9 cellular contexts compared by ENCODE assay signal in the genomic region with DNA sequence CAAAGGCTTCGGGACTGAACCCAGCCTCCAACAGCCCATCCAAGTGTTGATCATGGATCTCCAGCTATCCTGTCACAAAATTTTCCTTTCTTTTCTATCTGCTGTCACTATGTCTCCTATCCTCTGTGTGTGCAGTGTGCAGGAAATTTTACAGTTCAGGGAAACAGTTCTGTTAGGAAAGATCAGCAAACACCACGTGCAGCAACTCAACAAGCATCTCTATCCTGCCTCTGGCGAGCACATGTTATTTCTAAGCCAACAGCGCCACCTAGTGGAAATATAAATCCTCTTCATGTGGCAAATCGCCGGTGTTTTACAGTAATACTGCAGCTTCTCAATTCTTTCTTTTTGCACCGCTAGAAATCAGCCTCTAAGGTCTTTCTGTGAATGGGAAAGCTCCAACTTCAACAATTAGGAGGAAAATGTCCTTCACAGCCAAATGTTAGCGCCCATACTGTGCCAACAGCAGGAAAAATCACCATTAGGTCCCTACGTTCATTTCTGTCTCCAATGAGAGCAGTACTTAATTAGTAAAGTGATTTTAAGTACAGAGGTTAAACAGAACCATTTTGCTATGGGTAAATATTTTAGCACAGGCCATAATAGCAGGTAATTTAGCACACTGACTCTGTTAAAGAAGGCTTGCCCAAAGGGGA. TPM values are rescaled to one million over a fixed set of nuclear protein-coding genes. Genes with fewer than 3 reads are reported as not detected.
DNase-seq lines count a peak whose midpoint lies in the region; ATAC-seq and TF ChIP-seq lines count a peak whose summit lies in the region.
"Had no signal": no experiment of that assay in that cellular context is flagged by ENCODE, and none has a peak within 500 bp of the region (broad histone marks: within the 10 kb centered on the region; RNA-seq: fewer than 3 reads in every experiment).

No MANE protein-coding gene starts in this region.

- H3K9me3 Mint-ChIP-seq in activated CD8-positive, alpha-beta memory T cell treated with anti-CD3 and anti-CD28 coated beads, Interleukin-2, amount 10 ng/mL, durations not matched to agents 7 days and 5 days (ENCODE audit: low read depth): peaks cover 17% of the 10 kb centered on the region

- DNase-seq in Caki2 (ENCODE audit: low read depth): peak; percentile 54
- DNase-seq in HUDEP-2 (lab: John Stamatoyannopoulos, UW; ENCODE audit: unreplicated experiment in 76 of 76): peak in 53 of 76 experiments; percentile 4 to 85 (median 57)
- DNase-seq in NCI-H82 treated with DMSO at 0.1 percent for 48 hours (lab: John Stamatoyannopoulos, UW; ENCODE audit: unreplicated experiment): peak; percentile 65
- peak; percentile 66 for DNase-seq in activated CD8-positive, alpha-beta memory T cell treated with anti-CD3 and anti-CD28 coated beads, Interleukin-2, amount 10 ng/mL, durations not matched to agents 7 days and 5 days
- peak; percentile 59 to 87 for DNase-seq in fibroblast of lung (ENCODE audit: low read depth in 2 of 2)
- peak in 1 of 2 donors; percentile 64 for DNase-seq in upper lobe of left lung

- peak; percentile 58 to 61 for TF ChIP-seq CTCF in fibroblast of lung (conservative IDR thresholded peaks at IDR 0.05 in 1 of 2, IDR thresholded peaks at IDR 0.05 in 1 of 2; ENCODE audit: low read depth in 1 of 2, low read length in 2 of 2)
- TF ChIP-seq CTCF in neural cell (IDR thresholded peaks at IDR 0.05; ENCODE audit: poor library complexity, severe bottlenecking): peak; percentile 80
- TF ChIP-seq CTCF in upper lobe of left lung (IDR thresholded peaks at IDR 0.05): peak; percentile 61 to 92 (median 80)

- in situ Hi-C loops in Caki2 (cut with HindIII; ENCODE audit: low pct_unique_long_range_greater_than_20kb, low sequenced_read_pairs): no loop called here

- H3K9me3 ChIP-seq in fibroblast of lung (ENCODE audit: control insufficient read depth, insufficient read depth, low read depth, low read length): no peaks in the 10 kb centered on the region
- no peaks in the 10 kb centered on the region for H3K9me3 ChIP-seq in neural cell (ENCODE audit: low read length)
- peaks cover 0 to 8% (median 3%) of the 10 kb centered on the region in 4 donors for H3K9me3 ChIP-seq in upper lobe of left lung
- H3K9me3 ChIP-seq: SJSA1 had no signal

- H3K79me2 ChIP-seq in fibroblast of lung (ENCODE audit: control insufficient read depth, insufficient read depth, low read length): no peaks in the 10 kb centered on the region
- no peaks in the 10 kb centered on the region for H3K79me2 ChIP-seq in neural cell (replicated peaks; ENCODE audit: insufficient read depth, low read length)

- no peak overlapping the region for H3K4me2 ChIP-seq in fibroblast of lung (ENCODE audit: extremely low read depth, insufficient read depth, low read length)
- no peak overlapping the region for H3K4me2 ChIP-seq in neural cell (ENCODE audit: low read length)

- H3K9ac ChIP-seq in fibroblast of lung (ENCODE audit: insufficient read depth, low read length) (no peak overlapping the region), neural cell (ENCODE audit: low read length) (no peak overlapping the region)

- peak; percentile 84 for TF ChIP-seq RAD21 in neural cell (conservative IDR thresholded peaks at IDR 0.05)

- H3F3A ChIP-seq in neural cell (ENCODE audit: insufficient read depth, low read length, poor library complexity, severe bottlenecking): no peaks in the 10 kb centered on the region

- H3K27me3 ChIP-seq in fibroblast of lung (ENCODE audit: control insufficient read depth, insufficient read depth, low read length) (no peaks in the 10 kb centered on the region), neural cell (ENCODE audit: insufficient read depth, low read depth, low read length) (no peaks in the 10 kb centered on the region), upper lobe of left lung (no peaks in the 10 kb centered on the region)

- H4K20me1 ChIP-seq in fibroblast of lung (ENCODE audit: control insufficient read depth, extremely low read depth, insufficient read depth, low read length) (no peaks in the 10 kb centered on the region), neural cell (ENCODE audit: insufficient read depth) (no peaks in the 10 kb centered on the region)

- peaks cover 10% of the 10 kb centered on the region for H3K36me3 Mint-ChIP-seq in activated CD8-positive, alpha-beta memory T cell treated with anti-CD3 and anti-CD28 coated beads, Interleukin-2, amount 10 ng/mL, durations not matched to agents 7 days and 5 days

- no peak overlapping the region for H3K4me3 ChIP-seq in fibroblast of lung (replicated peaks in 1 of 4; ENCODE audit: control extremely low read depth in 1 of 4, insufficient read depth in 1 of 4, low read depth in 3 of 4, low read length in 4 of 4)
- H3K4me3 ChIP-seq in neural cell (ENCODE audit: low read length): no peak overlapping the region
- H3K4me3 ChIP-seq in upper lobe of left lung: no peak overlapping the region
- H3K4me3 ChIP-seq: SJSA1 had no signal

- H3K27ac ChIP-seq in fibroblast of lung (ENCODE audit: insufficient read depth, low read length) (no peak overlapping the region), neural cell (ENCODE audit: low read length) (no peak overlapping the region), upper lobe of left lung (no peak overlapping the region)
- H3K27ac ChIP-seq: SJSA1 had no signal

- TF ChIP-seq POLR2A in upper lobe of left lung (IDR thresholded peaks at IDR 0.05): no peak

- peaks cover 1% of the 10 kb centered on the region for H3K4me1 Mint-ChIP-seq in activated CD8-positive, alpha-beta memory T cell treated with anti-CD3 and anti-CD28 coated beads, Interleukin-2, amount 10 ng/mL, durations not matched to agents 7 days and 5 days

- ATAC-seq in activated CD8-positive, alpha-beta memory T cell treated with anti-CD3 and anti-CD28 coated beads, Interleukin-2, amount 10 ng/mL, durations not matched to agents 7 days and 5 days: peak; percentile 53
- peak; percentile 65 to 66 for ATAC-seq in upper lobe of left lung (ENCODE audit: low FRiP score in 2 of 2)
- ATAC-seq in GM19023 (IDR thresholded peaks at IDR 0.05; ENCODE audit: unreplicated experiment): no peak

- H2AFZ ChIP-seq in fibroblast of lung (ENCODE audit: low read length): no peak overlapping the region
- H2AFZ ChIP-seq in neural cell (ENCODE audit: low read depth, low read length): no peak overlapping the region

- no peak overlapping the region for H3K27ac Mint-ChIP-seq in activated CD8-positive, alpha-beta memory T cell treated with anti-CD3 and anti-CD28 coated beads, Interleukin-2, amount 10 ng/mL, durations not matched to agents 7 days and 5 days

- no peaks in the 10 kb centered on the region for H3K9me2 ChIP-seq in neural cell (ENCODE audit: insufficient read depth, low read length)

- H3K4me3 Mint-ChIP-seq in activated CD8-positive, alpha-beta memory T cell treated with anti-CD3 and anti-CD28 coated beads, Interleukin-2, amount 10 ng/mL, durations not matched to agents 7 days and 5 days: no peak overlapping the region

- no peaks in the 10 kb centered on the region for H3K36me3 ChIP-seq in fibroblast of lung (ENCODE audit: control insufficient read depth, insufficient read depth, low read length)
- no peaks in the 10 kb centered on the region for H3K36me3 ChIP-seq in neural cell (ENCODE audit: insufficient read depth, low read length)
- no peaks in the 10 kb centered on the region for H3K36me3 ChIP-seq in upper lobe of left lung
- H3K36me3 ChIP-seq: SJSA1 had no signal

- H3K4me1 ChIP-seq in fibroblast of lung (ENCODE audit: control insufficient read depth, extremely low read depth, insufficient read depth, low read length) (no peaks in the 10 kb centered on the region), upper lobe of left lung (no peaks in the 10 kb centered on the region)
- H3K4me1 ChIP-seq: SJSA1 had no signal

- TF ChIP-seq EP300 in neural cell (conservative IDR thresholded peaks at IDR 0.05; ENCODE audit: poor library complexity, severe bottlenecking) (no peak), upper lobe of left lung (IDR thresholded peaks at IDR 0.05) (no peak)

- H3K27me3 Mint-ChIP-seq in activated CD8-positive, alpha-beta memory T cell treated with anti-CD3 and anti-CD28 coated beads, Interleukin-2, amount 10 ng/mL, durations not matched to agents 7 days and 5 days: peaks cover 9% of the 10 kb centered on the region

- CTCF ChIA-PET in activated CD8-positive, alpha-beta memory T cell treated with anti-CD3 and anti-CD28 coated beads, Interleukin-2, amount 10 ng/mL, durations not matched to agents 7 days and 5 days (lab: Charles Lee): interaction anchor here (0.7 to 4.6 kb wide), 5 partner anchors 14 to 73 kb away, joined by 3 to 37 read pairs (median 4); partner anchors contain the start of genes SCGB2B2 and ZNF302

- WGBS in upper lobe of left lung, 2 donors: 25% methylated on average over 9 of the region's 9 CpGs

RNA-seq across cellular contexts. Expression of gene ZNF181, which starts 21.3 kb away (rescaled TPM):
- total RNA-seq in Caki2 (2014; rRNA removed; shearing (Covaris generic); ENCODE audit: low replicate concordance): 9.7 and 10.6 TPM in 2 replicates
- 1 to 10 TPM; 1.9 to 3.6 TPM for total RNA-seq in activated CD8-positive, alpha-beta memory T cell treated with anti-CD3 and anti-CD28 coated beads, Interleukin-2, amount 10 ng/mL, durations not matched to agents 7 days and 5 days
- 22.0 and 33.6 TPM in 2 replicates for total RNA-seq in fibroblast of lung
- polyA plus RNA-seq in fibroblast of lung: 3.8 and 6.6 TPM in 2 replicates
- polyA plus RNA-seq in fibroblast of lung (2012): 4.5 and 5.2 TPM in 2 replicates
- polyA minus RNA-seq in fibroblast of lung (ENCODE audit: low replicate concordance): 0.70 TPM in 1 of 2 replicates, not detected in the other
- polyA plus RNA-seq in neural cell: 42.1 and 57.5 TPM in 2 replicates
- 68.5 and 68.9 TPM in 2 replicates for polyA minus RNA-seq in neural cell
- total RNA-seq in upper lobe of left lung: 10 to 100 TPM in 3 of 6 donors, 1 to 10 TPM in 3; 2.3 to 29.3 (median 10.2) TPM

RNA-seq across cellular contexts. Expression of gene ZNF302, which starts 35.3 kb away (rescaled TPM):
- 16.8 and 22.5 TPM in 2 replicates for total RNA-seq in Caki2 (2014; rRNA removed; shearing (Covaris generic); ENCODE audit: low replicate concordance)
- 10 to 100 TPM; 11.1 to 12.0 TPM for total RNA-seq in activated CD8-positive, alpha-beta memory T cell treated with anti-CD3 and anti-CD28 coated beads, Interleukin-2, amount 10 ng/mL, durations not matched to agents 7 days and 5 days
- total RNA-seq in fibroblast of lung (13.6 and 21.6 TPM in 2 replicates), upper lobe of left lung (10 to 100 TPM; 14.0 to 30.7 (median 26.2) TPM)
- polyA plus RNA-seq in fibroblast of lung (8.9 and 14.5 TPM in 2 replicates), neural cell (92.6 and 107 TPM in 2 replicates)
- 7.9 and 11.0 TPM in 2 replicates for polyA plus RNA-seq in fibroblast of lung (2012)
- polyA minus RNA-seq in fibroblast of lung (ENCODE audit: low replicate concordance) (6.4 and 8.1 TPM in 2 replicates), neural cell (63.8 and 66.8 TPM in 2 replicates)

RNA-seq across cellular contexts. Expression of gene SCGB2B2, which starts 35.8 kb away (rescaled TPM):
- not detected in 2 replicates for total RNA-seq in Caki2 (2014; rRNA removed; shearing (Covaris generic); ENCODE audit: low replicate concordance)
- under 1 TPM in 1 of 2 experiments, not detected in 1; 0.23 TPM for total RNA-seq in activated CD8-positive, alpha-beta memory T cell treated with anti-CD3 and anti-CD28 coated beads, Interleukin-2, amount 10 ng/mL, durations not matched to agents 7 days and 5 days
- total RNA-seq in fibroblast of lung: 0.50 TPM in 1 of 2 replicates, not detected in the other
- not detected in 2 replicates for polyA plus RNA-seq in fibroblast of lung
- polyA plus RNA-seq in fibroblast of lung (2012): not detected in 2 replicates
- 1.0 TPM in 1 of 2 replicates, not detected in the other for polyA minus RNA-seq in fibroblast of lung (ENCODE audit: low replicate concordance)
- polyA plus RNA-seq in neural cell: 0.51 TPM in 1 of 2 replicates, not detected in the other
- 0.24 and 0.58 TPM in 2 replicates for polyA minus RNA-seq in neural cell
- total RNA-seq in upper lobe of left lung: 1 to 10 TPM in 4 of 6 donors, under 1 TPM in 2; 0.47 to 4.6 (median 1.7) TPM
- total RNA-seq: SJSA1 had no signal
